Comparison of ENCODE assay signal across 8 cellular contexts in genomic region chr19:47157455-47158321, GRCh38. TPM values are rescaled to one million over a fixed set of nuclear protein-coding genes. Genes with fewer than 3 reads are reported as not detected.
DNase-seq lines count a peak whose midpoint lies in the region; ATAC-seq, FAIRE-seq and TF ChIP-seq lines count a peak whose summit lies in the region.

No MANE protein-coding gene starts in this region.

- POLR2A ChIA-PET in Panc1 (lab: Charles Lee): no interaction called here

- TF ChIP-seq CTCF in Panc1 (IDR thresholded peaks at IDR 0.05): no peak
- peak; percentile 33 for TF ChIP-seq CTCF in brain microvascular endothelial cell (IDR thresholded peaks at IDR 0.05; ENCODE audit: low read depth, low read length, missing control alignments)

- CTCF ChIA-PET in Panc1 (lab: Charles Lee): no interaction called here

- DNase-seq in GM18507 (ENCODE audit: extremely low spot score, insufficient read length, low read depth): no peak
- no peak for DNase-seq in Panc1 (ENCODE audit: low read depth, low spot score)
- DNase-seq in brain microvascular endothelial cell: peak; percentile 70
- no peak for DNase-seq in NCI-H510A (lab: John Stamatoyannopoulos, UW)

- intact Hi-C loops in Panc1 (cut with micrococcal nuclease; ENCODE audit: unreplicated experiment): no loop called here

- peak overlapping the region; percentile 60 for H3K27ac ChIP-seq in Panc1 (ENCODE audit: low read length)
- peak overlapping the region; percentile 78 for H3K27ac ChIP-seq in brain microvascular endothelial cell
- H3K27ac ChIP-seq in skin epidermis: peak overlapping the region in 20 of 21 experiments; percentile 37 to 89 (median 68)

- no peak overlapping the region for H3K4me3 ChIP-seq in Panc1 (ENCODE audit: low read depth in 2 of 2, low read length in 2 of 2)
- H3K4me3 ChIP-seq in brain microvascular endothelial cell (ENCODE audit: low read depth, low read length): no peak overlapping the region
- H3K4me3 ChIP-seq in iPS-18c (ENCODE audit: insufficient read depth, low read depth, low read length): peak overlapping the region; percentile 21
- H3K4me3 ChIP-seq in skin epidermis: no peak overlapping the region

- H3K27me3 ChIP-seq in Panc1 (ENCODE audit: control insufficient read depth, insufficient read depth, low read length): no peaks in the 10 kb centered on the region
- H3K27me3 ChIP-seq in brain microvascular endothelial cell (replicated peaks): no peaks in the 10 kb centered on the region

- H3K36me3 ChIP-seq in Panc1 (ENCODE audit: control insufficient read depth, insufficient read depth, low read length) (peaks cover 16% of the 10 kb centered on the region), brain microvascular endothelial cell (replicated peaks) (peaks cover 41% of the 10 kb centered on the region)

- in situ Hi-C loops in Panc1 (cut with HindIII; ENCODE audit: low pct_unique_long_range_greater_than_20kb, low sequenced_read_pairs): no loop called here
- in situ Hi-C loops in brain microvascular endothelial cell (cut with HindIII; ENCODE audit: low pct_ligation_motif_present, low sequenced_read_pairs): no loop called here

- H3K9me3 ChIP-seq in Panc1 (ENCODE audit: control insufficient read depth, insufficient read depth, low read depth, low read length) (no peaks in the 10 kb centered on the region), iPS-18c (ENCODE audit: control insufficient read depth, insufficient read depth, low read length) (no peaks in the 10 kb centered on the region)

- no TSS peak for BruUV-seq in Panc1 (replicated peaks; lab: Mats Ljungman, UMichigan)

- ATAC-seq in Panc1 (peak; percentile 70), GM18870 (IDR thresholded peaks at IDR 0.05; ENCODE audit: unreplicated experiment) (no peak), GM18498 (IDR thresholded peaks at IDR 0.05; ENCODE audit: unreplicated experiment) (no peak)

- FAIRE-seq in GM18507 (lab: Jason Lieb, UNC): peak; percentile 81

- H3K4me1 ChIP-seq in Panc1 (ENCODE audit: control insufficient read depth, insufficient read depth, low read length): peaks cover 14% of the 10 kb centered on the region

RNA-seq across cellular contexts. Expression of gene SAE1, which starts 27.1 kb away (rescaled TPM):
- 140 TPM for total RNA-seq in Panc1 (2021; ENCODE audit: unreplicated experiment)
- polyA plus RNA-seq in Panc1 (2012; ENCODE audit: insufficient read length): 112 TPM

RNA-seq across cellular contexts. Expression of gene ZC3H4, which starts 44.1 kb away (rescaled TPM):
- 42.7 TPM for total RNA-seq in Panc1 (2021; ENCODE audit: unreplicated experiment)
- 18.9 TPM for polyA plus RNA-seq in Panc1 (2012; ENCODE audit: insufficient read length)
